ENCODE assay signal across 19 cellular contexts in the genomic region with DNA sequence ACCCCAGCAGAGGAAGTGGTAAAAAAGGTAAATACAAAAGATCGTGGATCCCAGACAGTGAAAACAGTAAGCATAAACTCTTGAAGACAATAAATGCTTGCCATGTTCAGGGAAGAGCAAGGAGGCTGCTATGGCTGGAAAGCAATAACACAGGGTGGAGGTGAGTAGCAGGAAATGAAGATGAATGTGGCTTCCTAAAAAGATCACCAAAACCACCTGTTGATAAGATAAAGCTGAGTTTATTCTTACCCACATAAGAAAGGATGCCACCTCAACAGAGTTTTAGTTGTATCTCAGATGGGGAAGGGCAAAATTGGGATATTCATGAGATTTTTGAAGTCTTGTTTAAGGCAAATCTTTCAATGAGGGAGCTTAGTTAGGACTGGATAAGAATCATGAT.
"Had no signal": no experiment of that assay in that cellular context is flagged by ENCODE, and none has a peak within 500 bp of the region (broad histone marks: within the 10 kb centered on the region; RNA-seq: fewer than 3 reads in every experiment).

No MANE protein-coding gene starts in this region.

- H3K27me3 ChIP-seq: pancreas, stomach, transverse colon had no signal

- H3K4me1 Mint-ChIP-seq: naive B cell had no signal

- H3K4me3 Mint-ChIP-seq: neural crest cell had no signal

- DNase-seq: effector memory CD4-positive, alpha-beta T cell; heart left ventricle; hippocampal formation; kidney glomerular epithelial cell; mesendoderm; naive B cell; occipital lobe; pancreas; right cardiac atrium; small intestine; stimulated activated CD4-positive, alpha-beta T cell treated with anti-CD3 and anti-CD28 coated beads, Interleukin-12 subunit alpha, Interleukin-12 subunit beta, amount 100 ng/mL, for 4 hours; stimulated activated naive CD4-positive, alpha-beta T cell; stomach; substantia nigra; transverse colon had no signal

- ATAC-seq: esophagus mucosa, heart left ventricle, pancreas, right cardiac atrium had no signal

- H3K4me3 ChIP-seq: heart left ventricle, pancreas, stomach, thoracic aorta, transverse colon had no signal

- H3K9me3 Mint-ChIP-seq: neural crest cell had no signal

- H3K27ac Mint-ChIP-seq: naive B cell, progenitor cell of endocrine pancreas had no signal

- H3K9me3 ChIP-seq: pancreas, thoracic aorta, transverse colon had no signal

- H3K27ac ChIP-seq: heart left ventricle, pancreas, stomach, thoracic aorta, transverse colon had no signal

- H3K36me3 ChIP-seq: heart left ventricle, pancreas, stomach, thoracic aorta, transverse colon had no signal

- H3K4me1 ChIP-seq: heart left ventricle, pancreas, stomach, transverse colon had no signal
